In genomic region chr9:80066931-80067330, GRCh38 we compare ENCODE assay signal across 26 cellular contexts.
DNase-seq lines count a peak whose midpoint lies in the region; ATAC-seq, FAIRE-seq and TF ChIP-seq lines count a peak whose summit lies in the region.
"Had no signal": no experiment of that assay in that cellular context is flagged by ENCODE, and none has a peak within 500 bp of the region (broad histone marks: within the 10 kb centered on the region; RNA-seq: fewer than 3 reads in every experiment).

No MANE protein-coding gene starts in this region.

- H3K4me1 ChIP-seq in kidney (ENCODE audit: control insufficient read depth in 1 of 2, insufficient read depth in 1 of 2, low read depth in 1 of 2, low read length in 2 of 2) (no peaks in the 10 kb centered on the region), parathyroid adenoma (peaks cover 11% of the 10 kb centered on the region), mammary epithelial cell (ENCODE audit: insufficient read depth, low read length) (no peaks in the 10 kb centered on the region)
- H3K4me1 ChIP-seq: Peyer's patch, upper lobe of left lung had no signal

- peak; percentile 39 for FAIRE-seq in kidney (lab: Jason Lieb, UNC)
- FAIRE-seq: HepG2 had no signal

- no peak overlapping the region for H3K27ac Mint-ChIP-seq in brain
- H3K27ac Mint-ChIP-seq: activated B cell treated with CpG ODN at 0.5 μM for 24 hours; activated CD4-positive, alpha-beta T cell treated with anti-CD3 and anti-CD28 coated beads, Interleukin-2, amount 10 ng/mL, durations not matched to agents 7 days and 5 days; stimulated activated naive B cell treated with anti-CD40 and anti-IgM and Interleukin-4, amounts not matched to agents 10 μg/mL and 1 μg/mL and 100 μg/mL, for 72 hours had no signal

- peaks cover 0 to 14% (median 4%) of the 10 kb centered on the region in 5 experiments for H3K9me3 Mint-ChIP-seq in brain
- H3K9me3 Mint-ChIP-seq: activated B cell treated with CpG ODN at 0.5 μM for 24 hours; activated CD4-positive, alpha-beta T cell treated with anti-CD3 and anti-CD28 coated beads, Interleukin-2, amount 10 ng/mL, durations not matched to agents 7 days and 5 days; activated T-cell treated with anti-CD3 and anti-CD28 coated beads, Interleukin-2, amount 50 U/mL, for 4 hours; CD8-positive, alpha-beta memory T cell; central memory CD8-positive, alpha-beta T cell had no signal

- H3K9ac ChIP-seq in kidney (ENCODE audit: low read length in 2 of 2) (no peak overlapping the region), parathyroid adenoma (no peak overlapping the region), mammary epithelial cell (ENCODE audit: insufficient read depth, low read length) (no peak overlapping the region)

- no peaks in the 10 kb centered on the region for H4K20me1 ChIP-seq in mammary epithelial cell (ENCODE audit: insufficient read depth, low read length)

- H3K27me3 Mint-ChIP-seq in brain = peaks cover 67% of the 10 kb centered on the region
- H3K27me3 Mint-ChIP-seq: activated B cell treated with CpG ODN at 0.5 μM for 24 hours; activated CD4-positive, alpha-beta T cell treated with anti-CD3 and anti-CD28 coated beads, Interleukin-2, amount 10 ng/mL, durations not matched to agents 7 days and 5 days; CD8-positive, alpha-beta memory T cell; stimulated activated naive B cell treated with anti-CD40 and anti-IgM and Interleukin-4, amounts not matched to agents 10 μg/mL and 1 μg/mL and 100 μg/mL, for 72 hours had no signal

- H3K36me3 Mint-ChIP-seq in brain = no peaks in the 10 kb centered on the region
- H3K36me3 Mint-ChIP-seq: CD8-positive, alpha-beta memory T cell had no signal

- H3K4me3 Mint-ChIP-seq in brain = peak overlapping the region in 4 of 5 experiments; percentile 15 to 63 (median 32)
- H3K4me3 Mint-ChIP-seq: activated B cell treated with CpG ODN at 0.5 μM for 24 hours; activated CD4-positive, alpha-beta T cell treated with anti-CD3 and anti-CD28 coated beads, Interleukin-2, amount 10 ng/mL, durations not matched to agents 7 days and 5 days; activated T-cell treated with anti-CD3 and anti-CD28 coated beads, Interleukin-2, amount 50 U/mL, for 4 hours; CD8-positive, alpha-beta memory T cell; central memory CD8-positive, alpha-beta T cell; stimulated activated naive B cell treated with anti-CD40 and anti-IgM and Interleukin-4, amounts not matched to agents 10 μg/mL and 1 μg/mL and 100 μg/mL, for 72 hours had no signal

- CTCF ChIA-PET in mammary epithelial cell (lab: Charles Lee; ENCODE audit: low non-redundant PET) = no interaction called here

- H3K79me2 ChIP-seq in parathyroid adenoma (no peaks in the 10 kb centered on the region), mammary epithelial cell (ENCODE audit: insufficient read depth, low read length) (no peaks in the 10 kb centered on the region)

- 65% methylated on average over 5 of the region's 5 CpGs for WGBS in mammary epithelial cell (ENCODE audit: low coverage, missing lambda C conversion rate)

- intact Hi-C loops in kidney (cut with DNase I) (no loop called here), mammary epithelial cell (cut with micrococcal nuclease) (no loop called here)

- in situ Hi-C loops in mammary epithelial cell (cut with MboI; ENCODE audit: low sequenced_read_pairs in 2 of 2) = no loop called here

- H3K27ac ChIP-seq in kidney (ENCODE audit: low read depth in 2 of 2, low read length in 2 of 2) (no peak overlapping the region), parathyroid adenoma (no peak overlapping the region), mammary epithelial cell (ENCODE audit: insufficient read depth, low read depth, low read length) (no peak overlapping the region)
- H3K27ac ChIP-seq: dorsolateral prefrontal cortex, gastroesophageal sphincter, Peyer's patch, upper lobe of left lung had no signal

- BruUV-seq in mammary epithelial cell (replicated peaks; lab: Mats Ljungman, UMichigan) = no TSS peak

- TF ChIP-seq CTCF in brain (conservative IDR thresholded peaks at IDR 0.05) (no peak), kidney (IDR thresholded peaks at IDR 0.05; ENCODE audit: borderline replicate concordance, extremely low read depth, insufficient read depth) (no peak), parathyroid adenoma (IDR thresholded peaks at IDR 0.05) (no peak), mammary epithelial cell (conservative IDR thresholded peaks at IDR 0.05 in 1 of 2, IDR thresholded peaks at IDR 0.05 in 1 of 2; ENCODE audit: extremely low read depth in 1 of 2, insufficient read depth in 1 of 2, low read depth in 1 of 2, low read length in 2 of 2) (no peak)

- dilution Hi-C loops in mammary epithelial cell (cut with HindIII; ENCODE audit: low sequenced_read_pairs) = no loop called here

- H3K4me3 ChIP-seq in kidney (ENCODE audit: low read length in 2 of 2) = no peak overlapping the region
- H3K4me3 ChIP-seq in parathyroid adenoma (ENCODE audit: low read depth, low read length) = no peak overlapping the region
- H3K4me3 ChIP-seq in mammary epithelial cell (replicated peaks in 1 of 3; ENCODE audit: insufficient read depth in 1 of 3, low read depth in 2 of 3, low read length in 3 of 3) = no peak overlapping the region
- H3K4me3 ChIP-seq: dorsolateral prefrontal cortex, gastroesophageal sphincter, Peyer's patch, upper lobe of left lung had no signal

- peak overlapping the region; percentile 14 for H3K4me2 ChIP-seq in parathyroid adenoma (ENCODE audit: low read length)
- H3K4me2 ChIP-seq in mammary epithelial cell (ENCODE audit: insufficient read depth, low read depth, low read length) = no peak overlapping the region

- H3K9me3 ChIP-seq in kidney (ENCODE audit: control insufficient read depth in 1 of 2, low read length in 2 of 2) (no peaks in the 10 kb centered on the region), parathyroid adenoma (ENCODE audit: control insufficient read depth, low read length) (no peaks in the 10 kb centered on the region), mammary epithelial cell (replicated peaks; ENCODE audit: insufficient read depth, low read length) (no peaks in the 10 kb centered on the region)
- H3K9me3 ChIP-seq: gastroesophageal sphincter, Peyer's patch, upper lobe of left lung had no signal

- H3K36me3 ChIP-seq in kidney (ENCODE audit: control insufficient read depth in 1 of 2, insufficient read depth in 2 of 2, low read length in 2 of 2) = no peaks in the 10 kb centered on the region
- H3K36me3 ChIP-seq in parathyroid adenoma (ENCODE audit: control insufficient read depth, insufficient read depth, low read length) = no peaks in the 10 kb centered on the region
- H3K36me3 ChIP-seq in mammary epithelial cell (ENCODE audit: insufficient read depth, low read length) = no peaks in the 10 kb centered on the region
- H3K36me3 ChIP-seq: gastroesophageal sphincter, Peyer's patch, upper lobe of left lung had no signal

- H2AFZ ChIP-seq in parathyroid adenoma (peak overlapping the region; percentile 38), mammary epithelial cell (ENCODE audit: low read depth, low read length) (no peak overlapping the region)

- no peaks in the 10 kb centered on the region for H3K27me3 ChIP-seq in parathyroid adenoma (ENCODE audit: control insufficient read depth, insufficient read depth, low read length)
- H3K27me3 ChIP-seq in mammary epithelial cell (ENCODE audit: insufficient read depth, low read length) = no peaks in the 10 kb centered on the region
- H3K27me3 ChIP-seq: gastroesophageal sphincter, Peyer's patch, upper lobe of left lung had no signal

- no peak for ATAC-seq in GM19467 (IDR thresholded peaks at IDR 0.05; ENCODE audit: unreplicated experiment)
- ATAC-seq: activated T-cell treated with anti-CD3 and anti-CD28 coated beads, Interleukin-2, amount 50 U/mL, for 4 hours; gastroesophageal sphincter; HepG2; left lobe of liver; stimulated activated naive B cell treated with anti-CD40 and anti-IgM and Interleukin-4, amounts not matched to agents 10 μg/mL and 1 μg/mL and 100 μg/mL, for 72 hours had no signal

- DNase-seq in NCI-H226 = peak; percentile 38
- DNase-seq in kidney = no peak
- DNase-seq in mammary epithelial cell = no peak
- no peak for DNase-seq in stimulated activated CD4-positive, alpha-beta T cell treated with anti-CD3 and anti-CD28 coated beads, Interleukin-1b, Interleukin-23, amount 100 ng/mL, for 48 hours
- no peak for DNase-seq in COR-L47 (lab: John Stamatoyannopoulos, UW)
- DNase-seq: activated B cell treated with CpG ODN at 0.5 μM for 24 hours; activated CD4-positive, alpha-beta T cell treated with anti-CD3 and anti-CD28 coated beads, Interleukin-2, amount 10 ng/mL, durations not matched to agents 7 days and 5 days; activated gamma-delta T cell treated with Interleukin-2 at 50 U/mL for 16 hours; activated T-cell treated with anti-CD3 and anti-CD28 coated beads, Interleukin-2, amount 50 U/mL, for 4 hours; CD8-positive, alpha-beta memory T cell; dorsolateral prefrontal cortex; hypothalamus; NCI-H2029; Peyer's patch; SHP77 treated with DMSO at 0.1 percent for 48 hours; stimulated activated CD4-positive, alpha-beta T cell treated with anti-CD3 and anti-CD28 coated beads, Interleukin-15, amount 100 ng/mL, for 24 hours; stimulated activated naive B cell treated with anti-CD40 and anti-IgM and Interleukin-4, amounts not matched to agents 10 μg/mL and 1 μg/mL and 100 μg/mL, for 72 hours; T-helper 9 cell; upper lobe of left lung had no signal

- peaks cover 33% of the 10 kb centered on the region for H3K4me1 Mint-ChIP-seq in brain
- H3K4me1 Mint-ChIP-seq: activated CD4-positive, alpha-beta T cell treated with anti-CD3 and anti-CD28 coated beads, Interleukin-2, amount 10 ng/mL, durations not matched to agents 7 days and 5 days; CD8-positive, alpha-beta memory T cell; central memory CD8-positive, alpha-beta T cell had no signal
